24 cellular contexts compared by ENCODE assay signal in genomic region chr13:84864341-84864740, GRCh38.
DNase-seq lines count a peak whose midpoint lies in the region; TF ChIP-seq lines count a peak whose summit lies in the region.
"Had no signal": no experiment of that assay in that cellular context is flagged by ENCODE, and none has a peak within 500 bp of the region (broad histone marks: within the 10 kb centered on the region; RNA-seq: fewer than 3 reads in every experiment).

No MANE protein-coding gene starts in this region.

- H3K27me3 ChIP-seq in smooth muscle cell (ENCODE audit: low read depth) (no peaks in the 10 kb centered on the region), esophagus squamous epithelium (no peaks in the 10 kb centered on the region)

- H3K36me3 ChIP-seq in smooth muscle cell (ENCODE audit: low read depth) (no peaks in the 10 kb centered on the region), esophagus squamous epithelium (no peaks in the 10 kb centered on the region)

- DNase-seq in NCI-H748 (lab: John Stamatoyannopoulos, UW; ENCODE audit: unreplicated experiment) (peak; percentile 14), NCI-H748 treated with DMSO at 0.1 percent for 48 hours (lab: John Stamatoyannopoulos, UW) (no peak), HFFc6 (no peak), SHP77 treated with DMSO at 0.1 percent for 48 hours (lab: John Stamatoyannopoulos, UW) (peak; percentile 76), smooth muscle cell (lab: John Stamatoyannopoulos, UW; ENCODE audit: unreplicated experiment) (no peak), NCI-H82 (lab: John Stamatoyannopoulos, UW) (no peak), esophagus squamous epithelium (lab: John Stamatoyannopoulos, UW) (no peak), NCI-H526 treated with DMSO at 0.1 percent for 48 hours (lab: John Stamatoyannopoulos, UW) (no peak)
- DNase-seq: 8988T; ACHN; Calu3; DMS153; DND-41; NCI-H1092 treated with DMSO at 0.1 percent for 48 hours; NCI-H1436; NCI-H1930; NCI-H2227 treated with DMSO at 0.1 percent for 48 hours; NCI-H774; NK-92 treated with Interleukin-12 subunit alpha and Interleukin-12 subunit beta, amount 100 ng/mL, for 24 hours; Right ventricle myocardium superior; RPMI8226 had no signal

- no peak overlapping the region for H3K4me2 ChIP-seq in smooth muscle cell

- peaks cover 38% of the 10 kb centered on the region for H3K4me1 Mint-ChIP-seq in HFFc6 (ENCODE audit: low read depth)
- H3K4me1 Mint-ChIP-seq: IgD-negative memory B cell had no signal

- peak overlapping the region; percentile 45; the same call in 1 of the 2 replicates for H3K27ac Mint-ChIP-seq in HFFc6
- H3K27ac Mint-ChIP-seq: IgD-negative memory B cell; T-helper 1 cell treated with Interleukin-12 subunit alpha and Interleukin-12 subunit beta and Interleukin-4 antibody, amounts not matched to agents 30 μg/mL and 1 μg/mL, for 36 hours had no signal

- H3K27me3 Mint-ChIP-seq in HFFc6 (ENCODE audit: insufficient read depth): peaks cover 2% of the 10 kb centered on the region; the same call in 1 of the 2 replicates
- H3K27me3 Mint-ChIP-seq: IgD-negative memory B cell had no signal

- no peaks in the 10 kb centered on the region for H3K79me2 ChIP-seq in smooth muscle cell (ENCODE audit: low read depth)

- 83% methylated on average over 2 of the region's 2 CpGs for WGBS in smooth muscle cell (ENCODE audit: low lambda C conversion rate)
- WGBS in esophagus squamous epithelium, 2 donors: 53 to 57% methylated on average over 2 of the region's 2 CpGs

- no peaks in the 10 kb centered on the region for H4K20me1 ChIP-seq in smooth muscle cell (ENCODE audit: low read depth)

- TF ChIP-seq POLR2A in esophagus squamous epithelium (IDR thresholded peaks at IDR 0.05): no peak

- no peak overlapping the region for H3K9ac ChIP-seq in smooth muscle cell (ENCODE audit: low read depth)

- no peaks in the 10 kb centered on the region for H3K9me3 ChIP-seq in smooth muscle cell (replicated peaks; ENCODE audit: low read depth)
- H3K9me3 ChIP-seq in esophagus squamous epithelium: no peaks in the 10 kb centered on the region

- H3K4me1 ChIP-seq in smooth muscle cell (ENCODE audit: low read depth) (peaks cover 4% of the 10 kb centered on the region), esophagus squamous epithelium (no peaks in the 10 kb centered on the region)

- intact Hi-C loops in esophagus squamous epithelium (cut with DNase I): no loop called here

- H3K4me3 Mint-ChIP-seq in HFFc6: peak overlapping the region; percentile 77
- H3K4me3 Mint-ChIP-seq: IgD-negative memory B cell; T-helper 1 cell treated with Interleukin-12 subunit alpha and Interleukin-12 subunit beta and Interleukin-4 antibody, amounts not matched to agents 30 μg/mL and 1 μg/mL, for 36 hours had no signal

- H2AFZ ChIP-seq in smooth muscle cell (ENCODE audit: low read depth): peak overlapping the region; percentile 71

- TF ChIP-seq CTCF in HFFc6 (IDR thresholded peaks at IDR 0.05) (no peak), smooth muscle cell (IDR thresholded peaks at IDR 0.05; ENCODE audit: borderline replicate concordance, insufficient read depth, poor library complexity, severe bottlenecking) (no peak), esophagus squamous epithelium (IDR thresholded peaks at IDR 0.05) (no peak)

- no peaks in the 10 kb centered on the region for H3K36me3 Mint-ChIP-seq in HFFc6 (ENCODE audit: low read depth)
- H3K36me3 Mint-ChIP-seq: IgD-negative memory B cell had no signal

- no peak overlapping the region for H3K4me3 ChIP-seq in smooth muscle cell
- no peak overlapping the region for H3K4me3 ChIP-seq in esophagus squamous epithelium

- no peak overlapping the region for H3K27ac ChIP-seq in smooth muscle cell (ENCODE audit: low read depth)
- no peak overlapping the region for H3K27ac ChIP-seq in esophagus squamous epithelium
- H3K27ac ChIP-seq: HL-60 had no signal

- no peaks in the 10 kb centered on the region for H3K9me3 Mint-ChIP-seq in HFFc6
- H3K9me3 Mint-ChIP-seq: T-helper 1 cell treated with Interleukin-12 subunit alpha and Interleukin-12 subunit beta and Interleukin-4 antibody, amounts not matched to agents 30 μg/mL and 1 μg/mL, for 36 hours had no signal

- no peaks in the 10 kb centered on the region for H3F3A ChIP-seq in smooth muscle cell (ENCODE audit: low read depth)

Comparison
In these comparisons a context has a peak if more than half of its experiments do, and no peak if none do; other contexts are left out.
1. DNase-seq: peak in NCI-H748 (single experiment) and SHP77 treated with DMSO at 0.1 percent for 48 hours (single experiment); none in NCI-H748 treated with DMSO at 0.1 percent for 48 hours (single experiment), HFFc6 (single experiment), smooth muscle cell (single experiment), NCI-H82 (single experiment), esophagus squamous epithelium (single experiment) and NCI-H526 treated with DMSO at 0.1 percent for 48 hours (single experiment).